Comparison of ENCODE assay signal across 28 cellular contexts in genomic region chr3:52354676-52355075, GRCh38.
"Had no signal": no experiment of that assay in that cellular context is flagged by ENCODE, and none has a peak within 500 bp of the region (broad histone marks: within the 10 kb centered on the region; RNA-seq: fewer than 3 reads in every experiment).

No MANE protein-coding gene starts in this region.

- H3K27me3 ChIP-seq: brain microvascular endothelial cell had no signal

- H3K36me3 ChIP-seq: brain microvascular endothelial cell had no signal

- H3K27ac ChIP-seq: brain microvascular endothelial cell, KMS-11, VCaP had no signal

- H3K4me2 ChIP-seq: KMS-11 had no signal

- DNase-seq: activated CD4-positive, alpha-beta memory T cell treated with anti-CD3 and anti-CD28 coated beads, Interleukin-2, amount 10 ng/mL, durations not matched to agents 7 days and 5 days; activated CD4-positive, alpha-beta T cell treated with anti-CD3 and anti-CD28 coated beads for 1 hour; activated CD4-positive, alpha-beta T cell treated with anti-CD3 and anti-CD28 coated beads for 48 hours; activated CD4-positive, CD25-positive, alpha-beta regulatory T cell; activated CD8-positive, alpha-beta memory T cell treated with anti-CD3 and anti-CD28 coated beads for 24 hours; activated CD8-positive, alpha-beta memory T cell treated with anti-CD3 and anti-CD28 coated beads, Interleukin-2, amount 10 ng/mL, durations not matched to agents 7 days and 5 days; activated CD8-positive, alpha-beta memory T cell treated with anti-CD3 and anti-CD28 coated beads, Interleukin-2, amount 50 U/mL, for 48 hours; activated effector memory CD4-positive, alpha-beta T cell treated with Interleukin-2 at 50 U/mL for 16 hours; activated naive CD4-positive, alpha-beta T cell treated with anti-CD3 and anti-CD28 coated beads, Interleukin-2, amount 10 ng/mL, durations not matched to agents 7 days and 5 days; activated naive CD8-positive, alpha-beta T cell treated with anti-CD3 and anti-CD28 coated beads, Interleukin-2, amount 50 U/mL, for 24 hours; activated T-cell treated with anti-CD3 and anti-CD28 coated beads, Interleukin-2, amount 50 U/mL, for 48 hours; anterior cingulate cortex; brain microvascular endothelial cell; MM.1S; MV-4-11; NCI-H1092; NCI-H1436 treated with DMSO at 0.1 percent for 48 hours; NCI-H1694 treated with DMSO at 0.1 percent for 48 hours; NCI-H2029; NCI-H345; NCI-H524 treated with DMSO at 0.1 percent for 48 hours; SIG-M5; T-helper 1 cell; T-helper 9 cell had no signal

- ATAC-seq: activated CD8-positive, alpha-beta memory T cell treated with anti-CD3 and anti-CD28 coated beads, Interleukin-2, amount 10 ng/mL, durations not matched to agents 7 days and 5 days; activated naive CD8-positive, alpha-beta T cell treated with anti-CD3 and anti-CD28 coated beads, Interleukin-2, amount 50 U/mL, for 24 hours; Panc1; SK-N-SH treated with all-trans-retinoic acid at 6 μM for 48 hours had no signal

- H3K9ac ChIP-seq: KMS-11 had no signal
